ENCODE assay signal across 26 cellular contexts in the genomic region with DNA sequence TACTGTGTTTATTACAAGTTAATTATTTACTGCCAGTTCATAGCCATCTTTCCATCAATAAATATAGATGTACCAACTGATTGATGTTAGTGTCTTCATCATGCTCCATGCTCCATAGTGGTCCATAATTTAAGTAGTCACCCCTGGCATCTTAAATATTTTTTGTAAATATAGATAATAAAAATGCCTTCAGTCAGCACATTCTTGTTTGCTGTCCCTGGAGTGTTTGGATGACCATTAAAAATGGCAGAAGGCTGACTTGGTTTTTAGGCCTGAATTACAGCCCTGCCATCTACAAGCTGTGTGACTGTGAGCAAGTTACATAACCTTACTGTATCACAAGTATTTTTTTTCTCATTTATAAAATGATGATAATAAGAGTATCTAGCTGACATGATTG.
"Had no signal": no experiment of that assay in that cellular context is flagged by ENCODE, and none has a peak within 500 bp of the region (broad histone marks: within the 10 kb centered on the region; RNA-seq: fewer than 3 reads in every experiment).

No MANE protein-coding gene starts in this region.

- H3K4me3 Mint-ChIP-seq: naive B cell had no signal

- H3K27ac ChIP-seq: coronary artery, epithelial cell of prostate, esophagus squamous epithelium, gastrocnemius medialis, heart right ventricle, left lung, lower lobe of right lung had no signal

- H3K9me3 ChIP-seq: esophagus squamous epithelium, gastrocnemius medialis, heart right ventricle, left lung, lower lobe of right lung, mucosa of descending colon had no signal

- H3K4me1 ChIP-seq: esophagus squamous epithelium, gastrocnemius medialis, heart right ventricle, left lung, lower lobe of right lung had no signal

- H3K36me3 ChIP-seq: esophagus squamous epithelium, gastrocnemius medialis, heart right ventricle, left lung, lower lobe of right lung had no signal

- H3K27me3 Mint-ChIP-seq: naive B cell had no signal

- FAIRE-seq: colon, islet of Langerhans, keratinocyte had no signal

- ATAC-seq: esophagus mucosa, gastrocnemius medialis, heart right ventricle, left cardiac atrium, left lung, left ventricle myocardium superior, lower lobe of right lung, mucosa of descending colon had no signal

- H3K36me3 Mint-ChIP-seq: naive B cell had no signal

- H3K27me3 ChIP-seq: dorsolateral prefrontal cortex, esophagus squamous epithelium, gastrocnemius medialis, heart right ventricle, left lung had no signal

- H3K4me1 Mint-ChIP-seq: naive B cell had no signal

- H3K27ac Mint-ChIP-seq: naive B cell had no signal

- H3K4me3 ChIP-seq: coronary artery, dorsolateral prefrontal cortex, esophagus squamous epithelium, gastrocnemius medialis, heart right ventricle, left lung, lower lobe of right lung, mucosa of descending colon had no signal

- DNase-seq: dermis blood vessel endothelial cell; dorsolateral prefrontal cortex; effector CD4-positive, alpha-beta T cell; effector memory CD4-positive, alpha-beta T cell; erythroblast; esophagus squamous epithelium; foreskin fibroblast; foreskin melanocyte; gastrocnemius medialis; glutamatergic neuron; head of caudate nucleus; heart right ventricle; hippocampal formation; left cardiac atrium; left lung; left ventricle myocardium superior; lower lobe of right lung; mesenchymal stem cell; mucosa of descending colon; naive B cell had no signal
